In the genomic region with DNA sequence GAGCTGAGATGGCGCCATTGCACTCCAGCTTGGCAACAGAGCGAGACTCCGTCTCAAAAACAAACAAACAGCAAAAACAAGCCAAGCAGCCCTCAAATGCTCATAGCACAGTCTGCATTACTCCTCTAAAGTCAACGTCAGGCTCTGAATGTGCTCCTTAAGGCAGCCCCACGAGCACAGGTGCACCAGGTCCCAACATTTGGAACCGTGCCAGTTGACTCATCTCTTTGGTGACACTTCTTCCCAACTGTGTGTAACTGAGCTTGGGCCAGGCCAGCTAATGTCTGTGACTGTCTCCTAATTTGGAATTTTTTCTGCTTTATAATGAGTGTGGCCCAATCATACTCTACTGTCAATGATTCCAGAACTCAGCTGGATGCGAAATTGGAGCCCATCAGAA, we compare ENCODE assay signal across 2 cellular contexts.
TF ChIP-seq lines count a peak whose summit lies in the region.

No MANE protein-coding gene starts in this region.

TF ChIP-seq in HCT116, 20 proteins besides CTCF, POLR2A, EP300 and RAD21:
- TF ChIP-seq, protein P1, sequence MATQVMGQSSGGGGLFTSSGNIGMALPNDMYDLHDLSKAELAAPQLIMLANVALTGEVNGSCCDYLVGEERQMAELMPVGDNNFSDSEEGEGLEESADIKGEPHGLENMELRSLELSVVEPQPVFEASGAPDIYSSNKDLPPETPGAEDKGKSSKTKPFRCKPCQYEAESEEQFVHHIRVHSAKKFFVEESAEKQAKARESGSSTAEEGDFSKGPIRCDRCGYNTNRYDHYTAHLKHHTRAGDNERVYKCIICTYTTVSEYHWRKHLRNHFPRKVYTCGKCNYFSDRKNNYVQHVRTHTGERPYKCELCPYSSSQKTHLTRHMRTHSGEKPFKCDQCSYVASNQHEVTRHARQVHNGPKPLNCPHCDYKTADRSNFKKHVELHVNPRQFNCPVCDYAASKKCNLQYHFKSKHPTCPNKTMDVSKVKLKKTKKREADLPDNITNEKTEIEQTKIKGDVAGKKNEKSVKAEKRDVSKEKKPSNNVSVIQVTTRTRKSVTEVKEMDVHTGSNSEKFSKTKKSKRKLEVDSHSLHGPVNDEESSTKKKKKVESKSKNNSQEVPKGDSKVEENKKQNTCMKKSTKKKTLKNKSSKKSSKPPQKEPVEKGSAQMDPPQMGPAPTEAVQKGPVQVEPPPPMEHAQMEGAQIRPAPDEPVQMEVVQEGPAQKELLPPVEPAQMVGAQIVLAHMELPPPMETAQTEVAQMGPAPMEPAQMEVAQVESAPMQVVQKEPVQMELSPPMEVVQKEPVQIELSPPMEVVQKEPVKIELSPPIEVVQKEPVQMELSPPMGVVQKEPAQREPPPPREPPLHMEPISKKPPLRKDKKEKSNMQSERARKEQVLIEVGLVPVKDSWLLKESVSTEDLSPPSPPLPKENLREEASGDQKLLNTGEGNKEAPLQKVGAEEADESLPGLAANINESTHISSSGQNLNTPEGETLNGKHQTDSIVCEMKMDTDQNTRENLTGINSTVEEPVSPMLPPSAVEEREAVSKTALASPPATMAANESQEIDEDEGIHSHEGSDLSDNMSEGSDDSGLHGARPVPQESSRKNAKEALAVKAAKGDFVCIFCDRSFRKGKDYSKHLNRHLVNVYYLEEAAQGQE (IDR thresholded peaks at IDR 0.05; ENCODE audit: low read depth): no peak
- TF ChIP-seq FOSL1 (IDR thresholded peaks at IDR 0.05; ENCODE audit: low read depth) (no peak), CEBPB (IDR thresholded peaks at IDR 0.05; ENCODE audit: low read depth) (no peak), EGR1 (IDR thresholded peaks at IDR 0.05; ENCODE audit: low read depth) (no peak), ELF1 (IDR thresholded peaks at IDR 0.05; ENCODE audit: borderline replicate concordance, low read depth) (no peak), ZFX (IDR thresholded peaks at IDR 0.05) (no peak), EZH2 (IDR thresholded peaks at IDR 0.05) (no peak), EZH2phosphoT487 (IDR thresholded peaks at IDR 0.05; ENCODE audit: borderline replicate concordance) (no peak), SRF (IDR thresholded peaks at IDR 0.05; ENCODE audit: low read depth) (no peak), SIN3A (IDR thresholded peaks at IDR 0.05; ENCODE audit: low read depth) (no peak)
- TF ChIP-seq, protein P2, sequence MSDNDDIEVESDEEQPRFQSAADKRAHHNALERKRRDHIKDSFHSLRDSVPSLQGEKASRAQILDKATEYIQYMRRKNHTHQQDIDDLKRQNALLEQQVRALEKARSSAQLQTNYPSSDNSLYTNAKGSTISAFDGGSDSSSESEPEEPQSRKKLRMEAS (IDR thresholded peaks at IDR 0.05): no peak
- TF ChIP-seq, protein P3, sequence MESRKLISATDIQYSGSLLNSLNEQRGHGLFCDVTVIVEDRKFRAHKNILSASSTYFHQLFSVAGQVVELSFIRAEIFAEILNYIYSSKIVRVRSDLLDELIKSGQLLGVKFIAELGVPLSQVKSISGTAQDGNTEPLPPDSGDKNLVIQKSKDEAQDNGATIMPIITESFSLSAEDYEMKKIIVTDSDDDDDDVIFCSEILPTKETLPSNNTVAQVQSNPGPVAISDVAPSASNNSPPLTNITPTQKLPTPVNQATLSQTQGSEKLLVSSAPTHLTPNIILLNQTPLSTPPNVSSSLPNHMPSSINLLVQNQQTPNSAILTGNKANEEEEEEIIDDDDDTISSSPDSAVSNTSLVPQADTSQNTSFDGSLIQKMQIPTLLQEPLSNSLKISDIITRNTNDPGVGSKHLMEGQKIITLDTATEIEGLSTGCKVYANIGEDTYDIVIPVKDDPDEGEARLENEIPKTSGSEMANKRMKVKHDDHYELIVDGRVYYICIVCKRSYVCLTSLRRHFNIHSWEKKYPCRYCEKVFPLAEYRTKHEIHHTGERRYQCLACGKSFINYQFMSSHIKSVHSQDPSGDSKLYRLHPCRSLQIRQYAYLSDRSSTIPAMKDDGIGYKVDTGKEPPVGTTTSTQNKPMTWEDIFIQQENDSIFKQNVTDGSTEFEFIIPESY (IDR thresholded peaks at IDR 0.05; ENCODE audit: extremely low read depth, insufficient replicate concordance, low read length): no peak

TF ChIP-seq in H1, 55 proteins besides CTCF, POLR2A, EP300 and RAD21:
- TF ChIP-seq, protein P2 (IDR thresholded peaks at IDR 0.05): no peak
- TF ChIP-seq TAF7 (optimal IDR thresholded peaks at IDR 0.05; ENCODE audit: borderline replicate concordance, low read depth, low read length) (no peak), TAF1 (IDR thresholded peaks at IDR 0.05; ENCODE audit: low read depth, low read length) (no peak), FOSL1 (IDR thresholded peaks at IDR 0.05; ENCODE audit: insufficient read depth, low read depth, low read length) (no peak), NRF1 (IDR thresholded peaks at IDR 0.05; ENCODE audit: low read depth, low read length) (no peak), CTBP2 (IDR thresholded peaks at IDR 0.05; ENCODE audit: borderline replicate concordance, insufficient read depth, insufficient read length, low read length) (no peak), RFX5 (IDR thresholded peaks at IDR 0.05; ENCODE audit: borderline replicate concordance, low read depth, low read length) (no peak)
- TF ChIP-seq, protein P4, sequence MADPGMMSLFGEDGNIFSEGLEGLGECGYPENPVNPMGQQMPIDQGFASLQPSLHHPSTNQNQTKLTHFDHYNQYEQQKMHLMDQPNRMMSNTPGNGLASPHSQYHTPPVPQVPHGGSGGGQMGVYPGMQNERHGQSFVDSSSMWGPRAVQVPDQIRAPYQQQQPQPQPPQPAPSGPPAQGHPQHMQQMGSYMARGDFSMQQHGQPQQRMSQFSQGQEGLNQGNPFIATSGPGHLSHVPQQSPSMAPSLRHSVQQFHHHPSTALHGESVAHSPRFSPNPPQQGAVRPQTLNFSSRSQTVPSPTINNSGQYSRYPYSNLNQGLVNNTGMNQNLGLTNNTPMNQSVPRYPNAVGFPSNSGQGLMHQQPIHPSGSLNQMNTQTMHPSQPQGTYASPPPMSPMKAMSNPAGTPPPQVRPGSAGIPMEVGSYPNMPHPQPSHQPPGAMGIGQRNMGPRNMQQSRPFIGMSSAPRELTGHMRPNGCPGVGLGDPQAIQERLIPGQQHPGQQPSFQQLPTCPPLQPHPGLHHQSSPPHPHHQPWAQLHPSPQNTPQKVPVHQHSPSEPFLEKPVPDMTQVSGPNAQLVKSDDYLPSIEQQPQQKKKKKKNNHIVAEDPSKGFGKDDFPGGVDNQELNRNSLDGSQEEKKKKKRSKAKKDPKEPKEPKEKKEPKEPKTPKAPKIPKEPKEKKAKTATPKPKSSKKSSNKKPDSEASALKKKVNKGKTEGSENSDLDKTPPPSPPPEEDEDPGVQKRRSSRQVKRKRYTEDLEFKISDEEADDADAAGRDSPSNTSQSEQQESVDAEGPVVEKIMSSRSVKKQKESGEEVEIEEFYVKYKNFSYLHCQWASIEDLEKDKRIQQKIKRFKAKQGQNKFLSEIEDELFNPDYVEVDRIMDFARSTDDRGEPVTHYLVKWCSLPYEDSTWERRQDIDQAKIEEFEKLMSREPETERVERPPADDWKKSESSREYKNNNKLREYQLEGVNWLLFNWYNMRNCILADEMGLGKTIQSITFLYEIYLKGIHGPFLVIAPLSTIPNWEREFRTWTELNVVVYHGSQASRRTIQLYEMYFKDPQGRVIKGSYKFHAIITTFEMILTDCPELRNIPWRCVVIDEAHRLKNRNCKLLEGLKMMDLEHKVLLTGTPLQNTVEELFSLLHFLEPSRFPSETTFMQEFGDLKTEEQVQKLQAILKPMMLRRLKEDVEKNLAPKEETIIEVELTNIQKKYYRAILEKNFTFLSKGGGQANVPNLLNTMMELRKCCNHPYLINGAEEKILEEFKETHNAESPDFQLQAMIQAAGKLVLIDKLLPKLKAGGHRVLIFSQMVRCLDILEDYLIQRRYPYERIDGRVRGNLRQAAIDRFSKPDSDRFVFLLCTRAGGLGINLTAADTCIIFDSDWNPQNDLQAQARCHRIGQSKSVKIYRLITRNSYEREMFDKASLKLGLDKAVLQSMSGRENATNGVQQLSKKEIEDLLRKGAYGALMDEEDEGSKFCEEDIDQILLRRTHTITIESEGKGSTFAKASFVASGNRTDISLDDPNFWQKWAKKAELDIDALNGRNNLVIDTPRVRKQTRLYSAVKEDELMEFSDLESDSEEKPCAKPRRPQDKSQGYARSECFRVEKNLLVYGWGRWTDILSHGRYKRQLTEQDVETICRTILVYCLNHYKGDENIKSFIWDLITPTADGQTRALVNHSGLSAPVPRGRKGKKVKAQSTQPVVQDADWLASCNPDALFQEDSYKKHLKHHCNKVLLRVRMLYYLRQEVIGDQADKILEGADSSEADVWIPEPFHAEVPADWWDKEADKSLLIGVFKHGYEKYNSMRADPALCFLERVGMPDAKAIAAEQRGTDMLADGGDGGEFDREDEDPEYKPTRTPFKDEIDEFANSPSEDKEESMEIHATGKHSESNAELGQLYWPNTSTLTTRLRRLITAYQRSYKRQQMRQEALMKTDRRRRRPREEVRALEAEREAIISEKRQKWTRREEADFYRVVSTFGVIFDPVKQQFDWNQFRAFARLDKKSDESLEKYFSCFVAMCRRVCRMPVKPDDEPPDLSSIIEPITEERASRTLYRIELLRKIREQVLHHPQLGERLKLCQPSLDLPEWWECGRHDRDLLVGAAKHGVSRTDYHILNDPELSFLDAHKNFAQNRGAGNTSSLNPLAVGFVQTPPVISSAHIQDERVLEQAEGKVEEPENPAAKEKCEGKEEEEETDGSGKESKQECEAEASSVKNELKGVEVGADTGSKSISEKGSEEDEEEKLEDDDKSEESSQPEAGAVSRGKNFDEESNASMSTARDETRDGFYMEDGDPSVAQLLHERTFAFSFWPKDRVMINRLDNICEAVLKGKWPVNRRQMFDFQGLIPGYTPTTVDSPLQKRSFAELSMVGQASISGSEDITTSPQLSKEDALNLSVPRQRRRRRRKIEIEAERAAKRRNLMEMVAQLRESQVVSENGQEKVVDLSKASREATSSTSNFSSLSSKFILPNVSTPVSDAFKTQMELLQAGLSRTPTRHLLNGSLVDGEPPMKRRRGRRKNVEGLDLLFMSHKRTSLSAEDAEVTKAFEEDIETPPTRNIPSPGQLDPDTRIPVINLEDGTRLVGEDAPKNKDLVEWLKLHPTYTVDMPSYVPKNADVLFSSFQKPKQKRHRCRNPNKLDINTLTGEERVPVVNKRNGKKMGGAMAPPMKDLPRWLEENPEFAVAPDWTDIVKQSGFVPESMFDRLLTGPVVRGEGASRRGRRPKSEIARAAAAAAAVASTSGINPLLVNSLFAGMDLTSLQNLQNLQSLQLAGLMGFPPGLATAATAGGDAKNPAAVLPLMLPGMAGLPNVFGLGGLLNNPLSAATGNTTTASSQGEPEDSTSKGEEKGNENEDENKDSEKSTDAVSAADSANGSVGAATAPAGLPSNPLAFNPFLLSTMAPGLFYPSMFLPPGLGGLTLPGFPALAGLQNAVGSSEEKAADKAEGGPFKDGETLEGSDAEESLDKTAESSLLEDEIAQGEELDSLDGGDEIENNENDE (IDR thresholded peaks at IDR 0.05; ENCODE audit: insufficient replicate concordance, low read length): no peak
